8 cellular contexts compared by ENCODE assay signal in the genomic region with DNA sequence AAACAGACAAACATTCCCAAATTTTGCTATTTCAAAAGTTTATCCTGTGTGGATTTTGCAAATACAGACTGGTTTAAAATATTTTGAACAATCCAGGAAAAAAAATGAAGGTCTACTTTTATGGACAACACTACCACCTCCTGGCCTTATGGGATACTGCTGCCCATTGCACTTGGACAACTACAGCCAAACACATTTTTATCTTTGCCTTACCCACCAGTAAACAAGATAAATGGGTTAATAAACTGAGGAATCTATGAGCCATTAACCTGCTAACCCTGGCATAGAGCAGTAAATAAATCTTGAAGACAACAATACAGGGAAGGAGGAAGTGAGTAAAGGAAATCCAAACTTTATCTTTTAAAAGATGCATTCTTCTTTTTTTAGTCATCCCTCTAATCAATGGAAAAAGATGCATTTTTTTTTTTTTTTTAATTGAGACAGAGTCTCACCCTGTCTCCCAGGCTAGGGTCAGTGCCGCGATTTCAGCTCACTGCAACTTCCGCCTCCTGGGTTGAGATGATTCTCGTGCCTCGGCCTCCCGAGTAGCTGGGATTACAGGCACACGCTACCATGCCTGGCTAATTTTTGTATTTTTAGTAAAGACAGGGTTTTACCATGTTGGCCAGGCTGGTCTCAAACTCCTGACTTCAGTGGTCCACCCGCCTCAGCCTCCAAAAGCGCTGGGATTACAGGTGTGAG. TPM values are rescaled to one million over a fixed set of nuclear protein-coding genes. Genes with fewer than 3 reads are reported as not detected.
DNase-seq lines count a peak whose midpoint lies in the region; ATAC-seq, FAIRE-seq and TF ChIP-seq lines count a peak whose summit lies in the region.

No MANE protein-coding gene starts in this region.

- H3K27ac ChIP-seq in SJCRH30: no peak overlapping the region
- H3K27ac ChIP-seq in HepG2 (ENCODE audit: extremely low read length, insufficient read depth, low read length): no peak overlapping the region
- H3K27ac ChIP-seq in thoracic aorta: no peak overlapping the region

- no peaks in the 10 kb centered on the region for H3K9me3 ChIP-seq in SJCRH30 (replicated peaks)
- H3K9me3 ChIP-seq in HepG2 (ENCODE audit: low read length): no peaks in the 10 kb centered on the region
- no peaks in the 10 kb centered on the region for H3K9me3 ChIP-seq in thoracic aorta

- peak; percentile 81 for TF ChIP-seq RAD21 in HepG2 (CRISPR knock-in tag; IDR thresholded peaks at IDR 0.05)

- no peaks in the 10 kb centered on the region for H3K9me3 Mint-ChIP-seq in MCF 10A (ENCODE audit: unreplicated experiment)

- H2AFZ ChIP-seq in HepG2 (ENCODE audit: low read length): no peak overlapping the region

- H3K4me3 ChIP-seq in SJCRH30 (no peak overlapping the region), HepG2 (replicated peaks in 1 of 3; ENCODE audit: insufficient read depth in 1 of 3, low read depth in 2 of 3, low read length in 3 of 3) (no peak overlapping the region), thoracic aorta (no peak overlapping the region)

- H3K4me2 ChIP-seq in HepG2 (ENCODE audit: low read depth, low read length): no peak overlapping the region

- H3K4me1 Mint-ChIP-seq in MCF 10A (ENCODE audit: insufficient read depth, unreplicated experiment): peaks cover 18% of the 10 kb centered on the region

- H3K36me3 ChIP-seq in SJCRH30: no peaks in the 10 kb centered on the region
- H3K36me3 ChIP-seq in HepG2 (replicated peaks in 1 of 2; ENCODE audit: control insufficient read depth in 1 of 2, insufficient read depth in 2 of 2, low read length in 2 of 2): no peaks in the 10 kb centered on the region
- H3K36me3 ChIP-seq in thoracic aorta: peaks cover 2% of the 10 kb centered on the region

- H3K27me3 ChIP-seq in SJCRH30: no peaks in the 10 kb centered on the region
- no peaks in the 10 kb centered on the region for H3K27me3 ChIP-seq in HepG2 (ENCODE audit: control insufficient read depth in 1 of 2, insufficient read depth in 2 of 2, low read length in 2 of 2)
- no peaks in the 10 kb centered on the region for H3K27me3 ChIP-seq in thoracic aorta (replicated peaks; ENCODE audit: insufficient read depth)

- H3K4me1 ChIP-seq in SJCRH30: no peaks in the 10 kb centered on the region
- peaks cover 11% of the 10 kb centered on the region for H3K4me1 ChIP-seq in HepG2 (ENCODE audit: insufficient read depth, low read length)
- H3K4me1 ChIP-seq in thoracic aorta (ENCODE audit: control insufficient read depth in 1 of 2, low read depth in 2 of 2): peaks cover 11 to 15% of the 10 kb centered on the region in 2 donors

- no peak overlapping the region for H3K27ac Mint-ChIP-seq in MCF 10A (ENCODE audit: low read depth, unreplicated experiment)

- peak; percentile 91 for FAIRE-seq in HepG2 (lab: Jason Lieb, UNC)

- CTCF ChIA-PET in MCF 10A (lab: Yijun Ruan, JAX) (interaction anchor here (0.6 to 6.5 kb wide), 24 partner anchors 9 to 281 kb away, joined by 3 to 127 read pairs (median 4); no protein-coding TSS in a partner anchor), HepG2 (lab: Yijun Ruan, JAX; ENCODE audit: low intra/inter-chr PET ratio, low total read pairs) (interaction anchor here (1.3 to 6.0 kb wide), 5 partner anchors 120 to 332 kb away, joined by 3 to 55 read pairs (median 10); no protein-coding TSS in a partner anchor)

- H3K4me3 Mint-ChIP-seq in MCF 10A (ENCODE audit: unreplicated experiment): no peak overlapping the region

- in situ Hi-C loops in KBM-7 (cut with MboI; ENCODE audit: low pct_unique_long_range_greater_than_20kb, low sequenced_read_pairs) (loop anchor here (25.0 kb wide), 2 partner anchors 123 to 273 kb away; partner anchors contain the start of gene AFG3L2), HepG2 (cut with HindIII; ENCODE audit: extremely low pct_ligation_motif_present, low pct_unique_long_range_greater_than_20kb) (loop anchor here (5.0 kb wide), 2 partner anchors 118 to 268 kb away; no protein-coding TSS in a partner anchor)

- BruUV-seq in MCF 10A (replicated peaks; lab: Mats Ljungman, UMichigan) (no TSS peak), HepG2 (replicated peaks; lab: Mats Ljungman, UMichigan) (no TSS peak)

- TF ChIP-seq POLR2A in HepG2 (IDR thresholded peaks at IDR 0.05; ENCODE audit: insufficient read depth in 1 of 2, low read depth in 2 of 2, low read length in 2 of 2): no peak

- no peak for TF ChIP-seq EP300 in HepG2 (IDR thresholded peaks at IDR 0.05; ENCODE audit: low read depth in 2 of 2, low read length in 2 of 2)
- TF ChIP-seq EP300 in HepG2 (CRISPR knock-in tag; IDR thresholded peaks at IDR 0.05; ENCODE audit: borderline replicate concordance): no peak

- no peaks in the 10 kb centered on the region for H3K27me3 Mint-ChIP-seq in MCF 10A (ENCODE audit: insufficient read depth, unreplicated experiment)

- ATAC-seq in HepG2 (no peak), thoracic aorta (ENCODE audit: insufficient number of reproducible peaks, low FRiP score, low read depth) (no peak), HG03354 (IDR thresholded peaks at IDR 0.05; ENCODE audit: poor library complexity, severe bottlenecking, unreplicated experiment) (no peak)

- H3K79me2 ChIP-seq in HepG2 (ENCODE audit: insufficient read depth, low read length): peaks cover 8% of the 10 kb centered on the region

- POLR2A ChIA-PET in MCF 10A (lab: Yijun Ruan, JAX): interaction anchor here (0.7 to 4.0 kb wide), 8 partner anchors 51 to 269 kb away, joined by 3 to 29 read pairs (median 4); partner anchors contain the start of gene PRELID3A
- POLR2A ChIA-PET in HepG2 (lab: Yijun Ruan, JAX): interaction anchor here (1.6 kb wide), 1 partner anchor 283 kb away, joined by 3 read pairs; the partner anchor contains the start of gene AFG3L2

- intact Hi-C loops in MCF 10A (cut with micrococcal nuclease): loop anchor here (1.0 to 5.0 kb wide), 4 partner anchors 108 to 269 kb away; no protein-coding TSS in a partner anchor
- intact Hi-C loops in HepG2 (cut with micrococcal nuclease; ENCODE audit: unreplicated experiment): loop anchor here (1.0 to 5.0 kb wide), 5 partner anchors 120 to 378 kb away; no protein-coding TSS in a partner anchor

- H3K9ac ChIP-seq in HepG2 (ENCODE audit: insufficient read depth, low read depth, low read length): no peak overlapping the region

- DNase-seq in NCI-H2107 treated with DMSO at 0.1 percent for 48 hours (lab: John Stamatoyannopoulos, UW; ENCODE audit: unreplicated experiment): peak; percentile 49
- DNase-seq in NCI-H2107 (lab: John Stamatoyannopoulos, UW): no peak
- DNase-seq in KBM-7: peak; percentile 84
- peak; percentile 14 to 62 for DNase-seq in SJCRH30
- DNase-seq in MCF 10A (ENCODE audit: unreplicated experiment): peak; percentile 69
- DNase-seq in HepG2 (ENCODE audit: low spot score): peak; percentile 47
- DNase-seq in thoracic aorta (ENCODE audit: low spot score): no peak

- H4K20me1 ChIP-seq in HepG2 (ENCODE audit: insufficient read depth, low read length): no peaks in the 10 kb centered on the region

- 87% methylated on average over 9 of the region's 9 CpGs for WGBS in HepG2 (ENCODE audit: low lambda C conversion rate)

- peaks cover 1% of the 10 kb centered on the region for H3K36me3 Mint-ChIP-seq in MCF 10A (ENCODE audit: insufficient read depth, unreplicated experiment)

- peak; percentile 85 for TF ChIP-seq CTCF in MCF 10A (IDR thresholded peaks at IDR 0.05; ENCODE audit: unreplicated experiment)
- peak; percentile 77 for TF ChIP-seq CTCF in HepG2 (CRISPR knock-in tag; IDR thresholded peaks at IDR 0.05)
- TF ChIP-seq CTCF in thoracic aorta (IDR thresholded peaks at IDR 0.05): peak; percentile 87

RNA-seq across cellular contexts. Expression of gene SPIRE1, which starts 2.1 kb away (rescaled TPM):
- 14.1 and 15.2 TPM in 2 replicates for total RNA-seq in SJCRH30 (2014; rRNA removed; shearing (Covaris generic))
- total RNA-seq in MCF 10A (2022) (64.8 and 78.2 TPM in 2 replicates), HepG2 (2016; rRNA removed; fragmentation: Illumina TruSeq; extraction: Trizol) (21.3 and 28.1 TPM in 2 replicates), thoracic aorta (10 to 100 TPM; 26.8 to 39.6 TPM)
- 6.0 and 6.9 TPM in 2 replicates for total RNA-seq in HepG2 (2016; cell fraction: cytosol; rRNA removed; fragmentation: Illumina TruSeq; extraction: Trizol; ENCODE audit: low read depth)
- total RNA-seq in HepG2 (2016; cell fraction: insoluble cytoplasmic fraction; rRNA removed; fragmentation: Illumina TruSeq; extraction: Trizol): 22.4 and 29.7 TPM in 2 replicates
- 15.7 and 18.0 TPM in 2 replicates for total RNA-seq in HepG2 (2016; cell fraction: membrane; rRNA removed; fragmentation: Illumina TruSeq; extraction: Trizol)
- 19.0 and 22.0 TPM in 2 replicates for total RNA-seq in HepG2 (2016; cell fraction: nucleus; rRNA removed; fragmentation: Illumina TruSeq; extraction: Trizol)
- polyA plus RNA-seq in HepG2 (2011; rRNA removed): 9.9 and 10.1 TPM in 2 replicates
- 6.6 and 8.9 TPM in 2 replicates for polyA plus RNA-seq in HepG2 (2011; cell fraction: cytosol; rRNA removed)
- polyA plus RNA-seq in HepG2 (2011; cell fraction: nucleus; rRNA removed): 6.8 and 7.4 TPM in 2 replicates
- 8.4 and 12.6 TPM in 2 replicates for polyA plus RNA-seq in HepG2 (2012)
- polyA plus RNA-seq in HepG2 (2016; cell fraction: cytosol; fragmentation: Illumina TruSeq; extraction: Trizol; ENCODE audit: low read depth): 1.8 and 2.3 TPM in 2 replicates
- 19.3 and 20.2 TPM in 2 replicates for polyA plus RNA-seq in HepG2 (2016; cell fraction: insoluble cytoplasmic fraction; fragmentation: Illumina TruSeq; extraction: Trizol; ENCODE audit: low read depth)
- polyA plus RNA-seq in HepG2 (2016; cell fraction: membrane; fragmentation: Illumina TruSeq; extraction: Trizol; ENCODE audit: low read depth): 6.7 and 7.2 TPM in 2 replicates
- polyA plus RNA-seq in HepG2 (2016; cell fraction: nucleus; fragmentation: Illumina TruSeq; extraction: Trizol; ENCODE audit: insufficient read depth, low read depth): 28.6 and 33.9 TPM in 2 replicates
- 14.8 and 27.8 TPM in 2 replicates for polyA minus RNA-seq in HepG2 (2011; rRNA and poly(A)+ RNA removed; ENCODE audit: low replicate concordance)
- polyA minus RNA-seq in HepG2 (2011; cell fraction: cytosol; rRNA and poly(A)+ RNA removed): 13.6 and 18.8 TPM in 2 replicates
- polyA minus RNA-seq in HepG2 (2011; cell fraction: nucleus; rRNA and poly(A)+ RNA removed): 14.2 and 17.7 TPM in 2 replicates

RNA-seq across cellular contexts. Expression of gene CEP76, which starts 42.5 kb away (rescaled TPM):
- total RNA-seq in SJCRH30 (2014; rRNA removed; shearing (Covaris generic)): 12.5 and 16.3 TPM in 2 replicates
- total RNA-seq in MCF 10A (2022): 4.9 and 6.4 TPM in 2 replicates
- 15.1 and 19.4 TPM in 2 replicates for total RNA-seq in HepG2 (2016; rRNA removed; fragmentation: Illumina TruSeq; extraction: Trizol)
- 4.2 and 4.9 TPM in 2 replicates for total RNA-seq in HepG2 (2016; cell fraction: cytosol; rRNA removed; fragmentation: Illumina TruSeq; extraction: Trizol; ENCODE audit: low read depth)
- 15.4 and 19.7 TPM in 2 replicates for total RNA-seq in HepG2 (2016; cell fraction: insoluble cytoplasmic fraction; rRNA removed; fragmentation: Illumina TruSeq; extraction: Trizol)
- 6.6 and 7.0 TPM in 2 replicates for total RNA-seq in HepG2 (2016; cell fraction: membrane; rRNA removed; fragmentation: Illumina TruSeq; extraction: Trizol)
- 12.6 and 15.6 TPM in 2 replicates for total RNA-seq in HepG2 (2016; cell fraction: nucleus; rRNA removed; fragmentation: Illumina TruSeq; extraction: Trizol)
- polyA plus RNA-seq in HepG2 (2011; rRNA removed): 10.9 and 13.9 TPM in 2 replicates
- polyA plus RNA-seq in HepG2 (2011; cell fraction: cytosol; rRNA removed): 7.8 and 7.9 TPM in 2 replicates
- 9.8 and 11.9 TPM in 2 replicates for polyA plus RNA-seq in HepG2 (2011; cell fraction: nucleus; rRNA removed)
- polyA plus RNA-seq in HepG2 (2012): 8.9 TPM in 2 replicates
- 1.2 and 1.3 TPM in 2 replicates for polyA plus RNA-seq in HepG2 (2016; cell fraction: cytosol; fragmentation: Illumina TruSeq; extraction: Trizol; ENCODE audit: low read depth)
- polyA plus RNA-seq in HepG2 (2016; cell fraction: insoluble cytoplasmic fraction; fragmentation: Illumina TruSeq; extraction: Trizol; ENCODE audit: low read depth): 13.3 and 15.0 TPM in 2 replicates
- 1.8 TPM in 2 replicates for polyA plus RNA-seq in HepG2 (2016; cell fraction: membrane; fragmentation: Illumina TruSeq; extraction: Trizol; ENCODE audit: low read depth)
- 13.9 and 14.0 TPM in 2 replicates for polyA plus RNA-seq in HepG2 (2016; cell fraction: nucleus; fragmentation: Illumina TruSeq; extraction: Trizol; ENCODE audit: insufficient read depth, low read depth)
- 6.2 and 7.1 TPM in 2 replicates for polyA minus RNA-seq in HepG2 (2011; rRNA and poly(A)+ RNA removed; ENCODE audit: low replicate concordance)
- 8.8 and 9.5 TPM in 2 replicates for polyA minus RNA-seq in HepG2 (2011; cell fraction: cytosol; rRNA and poly(A)+ RNA removed)
- 21.0 and 25.5 TPM in 2 replicates for polyA minus RNA-seq in HepG2 (2011; cell fraction: nucleus; rRNA and poly(A)+ RNA removed)
- 1 to 10 TPM; 5.2 to 8.3 TPM for total RNA-seq in thoracic aorta

RNA-seq across cellular contexts. Expression of gene PSMG2, which starts 42.8 kb away (rescaled TPM):
- total RNA-seq in SJCRH30 (2014; rRNA removed; shearing (Covaris generic)): 74.7 and 75.6 TPM in 2 replicates
- total RNA-seq in MCF 10A (2022) (88.6 and 100 TPM in 2 replicates), HepG2 (2016; rRNA removed; fragmentation: Illumina TruSeq; extraction: Trizol) (94.8 and 133 TPM in 2 replicates), thoracic aorta (10 to 100 TPM; 64.6 to 65.9 TPM)
- 45.3 and 48.4 TPM in 2 replicates for total RNA-seq in HepG2 (2016; cell fraction: cytosol; rRNA removed; fragmentation: Illumina TruSeq; extraction: Trizol; ENCODE audit: low read depth)
- total RNA-seq in HepG2 (2016; cell fraction: insoluble cytoplasmic fraction; rRNA removed; fragmentation: Illumina TruSeq; extraction: Trizol): 94.6 and 133 TPM in 2 replicates
- 77.8 and 78.0 TPM in 2 replicates for total RNA-seq in HepG2 (2016; cell fraction: membrane; rRNA removed; fragmentation: Illumina TruSeq; extraction: Trizol)
- 49.2 and 51.5 TPM in 2 replicates for total RNA-seq in HepG2 (2016; cell fraction: nucleus; rRNA removed; fragmentation: Illumina TruSeq; extraction: Trizol)
- 40.8 and 53.4 TPM in 2 replicates for polyA plus RNA-seq in HepG2 (2011; rRNA removed)
- 33.3 and 37.5 TPM in 2 replicates for polyA plus RNA-seq in HepG2 (2011; cell fraction: cytosol; rRNA removed)
- 15.1 and 19.9 TPM in 2 replicates for polyA plus RNA-seq in HepG2 (2011; cell fraction: nucleus; rRNA removed)
- polyA plus RNA-seq in HepG2 (2012): 60.7 and 69.3 TPM in 2 replicates
- polyA plus RNA-seq in HepG2 (2016; cell fraction: cytosol; fragmentation: Illumina TruSeq; extraction: Trizol; ENCODE audit: low read depth): 40.3 and 41.0 TPM in 2 replicates
- 132 and 137 TPM in 2 replicates for polyA plus RNA-seq in HepG2 (2016; cell fraction: insoluble cytoplasmic fraction; fragmentation: Illumina TruSeq; extraction: Trizol; ENCODE audit: low read depth)
- 67.1 and 72.3 TPM in 2 replicates for polyA plus RNA-seq in HepG2 (2016; cell fraction: membrane; fragmentation: Illumina TruSeq; extraction: Trizol; ENCODE audit: low read depth)
- polyA plus RNA-seq in HepG2 (2016; cell fraction: nucleus; fragmentation: Illumina TruSeq; extraction: Trizol; ENCODE audit: insufficient read depth, low read depth): 76.0 and 78.0 TPM in 2 replicates
- 36.2 and 55.8 TPM in 2 replicates for polyA minus RNA-seq in HepG2 (2011; rRNA and poly(A)+ RNA removed; ENCODE audit: low replicate concordance)
- polyA minus RNA-seq in HepG2 (2011; cell fraction: cytosol; rRNA and poly(A)+ RNA removed): 33.5 and 35.7 TPM in 2 replicates
- polyA minus RNA-seq in HepG2 (2011; cell fraction: nucleus; rRNA and poly(A)+ RNA removed): 19.4 and 20.3 TPM in 2 replicates

Comparison
In these comparisons a context has a peak if more than half of its experiments do, and no peak if none do; other contexts are left out.
1. DNase-seq: peak in NCI-H2107 treated with DMSO at 0.1 percent for 48 hours (single experiment), KBM-7 (single experiment), SJCRH30 (2 of 2), MCF 10A (single experiment) and HepG2 (single experiment); none in NCI-H2107 (single experiment) and thoracic aorta (single experiment).
2. Peak in every context shown above with its lines, with median percentiles within 50 percentile points of each other: CTCF ChIP-seq.